Comparison of ENCODE assay signal across 23 cellular contexts in the genomic region with DNA sequence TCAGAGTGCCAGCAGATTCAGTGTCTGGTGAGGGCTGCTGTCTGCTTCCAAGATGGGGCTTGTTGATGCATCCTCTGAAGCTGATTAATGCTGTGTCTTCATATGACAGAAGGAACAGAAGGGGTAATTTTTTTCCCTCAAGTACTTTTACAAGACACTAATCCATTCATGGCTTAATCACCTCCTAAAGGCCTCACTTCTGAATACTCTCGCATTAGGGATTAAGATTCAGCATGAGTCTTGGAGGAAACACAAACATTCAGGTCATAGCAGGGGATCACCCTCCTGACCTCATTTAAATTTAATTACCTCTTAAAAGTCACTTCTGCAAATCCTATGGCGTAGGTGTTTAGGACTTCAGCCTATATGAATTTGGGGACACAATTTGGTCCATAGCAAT.
DNase-seq lines count a peak whose midpoint lies in the region; ATAC-seq and TF ChIP-seq lines count a peak whose summit lies in the region.
"Had no signal": no experiment of that assay in that cellular context is flagged by ENCODE, and none has a peak within 500 bp of the region (broad histone marks: within the 10 kb centered on the region; RNA-seq: fewer than 3 reads in every experiment).

No MANE protein-coding gene starts in this region.

- H3K36me3 Mint-ChIP-seq in GM23338 (ENCODE audit: low read depth), result no peaks in the 10 kb centered on the region
- H3K36me3 Mint-ChIP-seq: CD8-positive, alpha-beta T cell had no signal

- H3K36me3 ChIP-seq in GM23338 (ENCODE audit: insufficient read depth), result no peaks in the 10 kb centered on the region; the same call in 1 of the 2 replicates
- no peaks in the 10 kb centered on the region for H3K36me3 ChIP-seq in WERI-Rb-1
- H3K36me3 ChIP-seq in MG63, result no peaks in the 10 kb centered on the region
- H3K36me3 ChIP-seq in gastroesophageal sphincter, result no peaks in the 10 kb centered on the region

- no peaks in the 10 kb centered on the region for H3K9me3 ChIP-seq in WERI-Rb-1 (ENCODE audit: severe bottlenecking)
- H3K9me3 ChIP-seq in MG63, result no peaks in the 10 kb centered on the region
- no peaks in the 10 kb centered on the region for H3K9me3 ChIP-seq in gastroesophageal sphincter
- H3K9me3 ChIP-seq: A549 had no signal

- H3K9me3 Mint-ChIP-seq in GM23338, result no peaks in the 10 kb centered on the region
- H3K9me3 Mint-ChIP-seq: CD8-positive, alpha-beta T cell had no signal

- H3K4me1 ChIP-seq in GM23338 (ENCODE audit: insufficient read depth) (no peaks in the 10 kb centered on the region), gastroesophageal sphincter (no peaks in the 10 kb centered on the region)
- H3K4me1 ChIP-seq: A549 had no signal

- no peaks in the 10 kb centered on the region for H3K9me2 ChIP-seq in GM23338 (ENCODE audit: insufficient read depth)

- no peak overlapping the region for H3K27ac Mint-ChIP-seq in GM23338
- H3K27ac Mint-ChIP-seq: CD8-positive, alpha-beta T cell; T-helper 17 cell had no signal

- DNase-seq in GM23338 (ENCODE audit: low spot score), result no peak
- DNase-seq in NCI-H524 (lab: John Stamatoyannopoulos, UW), result peak; percentile 75 to 90
- DNase-seq in WERI-Rb-1, result peak; percentile 65
- DNase-seq in DMS 273 (lab: John Stamatoyannopoulos, UW; ENCODE audit: unreplicated experiment), result no peak
- DNase-seq in MG63, result no peak
- DNase-seq: C1 segment of cervical spinal cord; CD8-positive, alpha-beta T cell; Kasumi-1; NCI-H1105 treated with DMSO at 0.1 percent for 48 hours; NCI-H2029 treated with DMSO at 0.1 percent for 48 hours; NCI-H2171; NCI-H226; NCI-H510A treated with DMSO at 0.1 percent for 48 hours; NCI-H774; SHP77 treated with DMSO at 0.1 percent for 48 hours; SW 1271; T-helper 17 cell had no signal

- H2AFZ ChIP-seq in GM23338, result peak overlapping the region; percentile 82; the same call in 1 of the 2 replicates

- no peaks in the 10 kb centered on the region for H3K79me2 ChIP-seq in GM23338 (replicated peaks; ENCODE audit: insufficient read depth)

- no peaks in the 10 kb centered on the region for H3K27me3 Mint-ChIP-seq in GM23338 (ENCODE audit: insufficient read depth, low read depth, poor library complexity)
- H3K27me3 Mint-ChIP-seq: T-helper 17 cell had no signal

- TF ChIP-seq EP300 in gastroesophageal sphincter (IDR thresholded peaks at IDR 0.05), result no peak

- H3K4me3 Mint-ChIP-seq in GM23338, result no peak overlapping the region
- H3K4me3 Mint-ChIP-seq: CD8-positive, alpha-beta T cell; T-helper 17 cell had no signal

- 83 to 92% methylated on average over 2 of the region's 2 CpGs for whole genome bisulfite sequencing in gastroesophageal sphincter (ENCODE audit: low coverage in 1 of 2), 2 donors

- TF ChIP-seq POLR2A in gastroesophageal sphincter (IDR thresholded peaks at IDR 0.05), result no peak

- H3K27me3 ChIP-seq in GM23338 (ENCODE audit: insufficient read depth), result no peaks in the 10 kb centered on the region
- no peaks in the 10 kb centered on the region for H3K27me3 ChIP-seq in WERI-Rb-1 (ENCODE audit: insufficient read depth, low read depth, severe bottlenecking)
- no peaks in the 10 kb centered on the region for H3K27me3 ChIP-seq in MG63
- H3K27me3 ChIP-seq in gastroesophageal sphincter, result no peaks in the 10 kb centered on the region

- no peak overlapping the region for H3K27ac ChIP-seq in GM23338 (ENCODE audit: low read depth)
- peak overlapping the region; percentile 19 for H3K27ac ChIP-seq in WERI-Rb-1
- no peak overlapping the region for H3K27ac ChIP-seq in gastroesophageal sphincter
- H3K27ac ChIP-seq: A549, RWPE1, SK-N-MC had no signal

- TF ChIP-seq CTCF in GM23338 (conservative IDR thresholded peaks at IDR 0.05; ENCODE audit: low read depth in 2 of 2) (no peak), WERI-Rb-1 (IDR thresholded peaks at IDR 0.05; ENCODE audit: low read depth, low read length) (no peak), gastroesophageal sphincter (IDR thresholded peaks at IDR 0.05) (no peak)

- H3K4me2 ChIP-seq in GM23338, result no peak overlapping the region
- H3K4me2 ChIP-seq: A549 had no signal

- H4K20me1 ChIP-seq in GM23338 (replicated peaks; ENCODE audit: insufficient read depth), result no peaks in the 10 kb centered on the region

- H3F3A ChIP-seq in GM23338 (replicated peaks; ENCODE audit: low read depth), result no peaks in the 10 kb centered on the region

- ATAC-seq in GM23338 (no peak), HG03571 (IDR thresholded peaks at IDR 0.05; ENCODE audit: unreplicated experiment) (no peak), gastroesophageal sphincter (no peak)
- ATAC-seq: A549; CD8-positive, alpha-beta T cell; HepG2; T-helper 17 cell had no signal

- no peaks in the 10 kb centered on the region; the same call in 2 of the 3 replicates for H3K4me1 Mint-ChIP-seq in GM23338
- H3K4me1 Mint-ChIP-seq: T-helper 17 cell had no signal

- H3K4me3 ChIP-seq in GM23338, result no peak overlapping the region
- H3K4me3 ChIP-seq in WERI-Rb-1 (ENCODE audit: low read depth, low read length), result no peak overlapping the region
- H3K4me3 ChIP-seq in MG63, result no peak overlapping the region
- no peak overlapping the region for H3K4me3 ChIP-seq in gastroesophageal sphincter
- H3K4me3 ChIP-seq: A549, SK-N-MC had no signal

TF ChIP-seq in GM23338, 12 proteins besides CTCF, POLR2A, EP300 and RAD21:
- TF ChIP-seq EZH2 (IDR thresholded peaks at IDR 0.05; ENCODE audit: low read depth, unreplicated experiment), result no peak
- no peak for TF ChIP-seq ZNF331 (CRISPR knock-in tag; IDR thresholded peaks at IDR 0.05; ENCODE audit: low read depth)
- TF ChIP-seq JUNB (IDR thresholded peaks at IDR 0.05; ENCODE audit: unreplicated experiment), result no peak
- TF ChIP-seq, protein P1, sequence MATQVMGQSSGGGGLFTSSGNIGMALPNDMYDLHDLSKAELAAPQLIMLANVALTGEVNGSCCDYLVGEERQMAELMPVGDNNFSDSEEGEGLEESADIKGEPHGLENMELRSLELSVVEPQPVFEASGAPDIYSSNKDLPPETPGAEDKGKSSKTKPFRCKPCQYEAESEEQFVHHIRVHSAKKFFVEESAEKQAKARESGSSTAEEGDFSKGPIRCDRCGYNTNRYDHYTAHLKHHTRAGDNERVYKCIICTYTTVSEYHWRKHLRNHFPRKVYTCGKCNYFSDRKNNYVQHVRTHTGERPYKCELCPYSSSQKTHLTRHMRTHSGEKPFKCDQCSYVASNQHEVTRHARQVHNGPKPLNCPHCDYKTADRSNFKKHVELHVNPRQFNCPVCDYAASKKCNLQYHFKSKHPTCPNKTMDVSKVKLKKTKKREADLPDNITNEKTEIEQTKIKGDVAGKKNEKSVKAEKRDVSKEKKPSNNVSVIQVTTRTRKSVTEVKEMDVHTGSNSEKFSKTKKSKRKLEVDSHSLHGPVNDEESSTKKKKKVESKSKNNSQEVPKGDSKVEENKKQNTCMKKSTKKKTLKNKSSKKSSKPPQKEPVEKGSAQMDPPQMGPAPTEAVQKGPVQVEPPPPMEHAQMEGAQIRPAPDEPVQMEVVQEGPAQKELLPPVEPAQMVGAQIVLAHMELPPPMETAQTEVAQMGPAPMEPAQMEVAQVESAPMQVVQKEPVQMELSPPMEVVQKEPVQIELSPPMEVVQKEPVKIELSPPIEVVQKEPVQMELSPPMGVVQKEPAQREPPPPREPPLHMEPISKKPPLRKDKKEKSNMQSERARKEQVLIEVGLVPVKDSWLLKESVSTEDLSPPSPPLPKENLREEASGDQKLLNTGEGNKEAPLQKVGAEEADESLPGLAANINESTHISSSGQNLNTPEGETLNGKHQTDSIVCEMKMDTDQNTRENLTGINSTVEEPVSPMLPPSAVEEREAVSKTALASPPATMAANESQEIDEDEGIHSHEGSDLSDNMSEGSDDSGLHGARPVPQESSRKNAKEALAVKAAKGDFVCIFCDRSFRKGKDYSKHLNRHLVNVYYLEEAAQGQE (IDR thresholded peaks at IDR 0.05; ENCODE audit: unreplicated experiment), result no peak

Comparison
In these comparisons a context has a peak if more than half of its experiments do, and no peak if none do; other contexts are left out.
1. DNase-seq: peak in NCI-H524 (2 of 2) and WERI-Rb-1 (single experiment); none in GM23338 (single experiment), DMS 273 (single experiment) and MG63 (single experiment).